21 cellular contexts compared by ENCODE assay signal in the genomic region with DNA sequence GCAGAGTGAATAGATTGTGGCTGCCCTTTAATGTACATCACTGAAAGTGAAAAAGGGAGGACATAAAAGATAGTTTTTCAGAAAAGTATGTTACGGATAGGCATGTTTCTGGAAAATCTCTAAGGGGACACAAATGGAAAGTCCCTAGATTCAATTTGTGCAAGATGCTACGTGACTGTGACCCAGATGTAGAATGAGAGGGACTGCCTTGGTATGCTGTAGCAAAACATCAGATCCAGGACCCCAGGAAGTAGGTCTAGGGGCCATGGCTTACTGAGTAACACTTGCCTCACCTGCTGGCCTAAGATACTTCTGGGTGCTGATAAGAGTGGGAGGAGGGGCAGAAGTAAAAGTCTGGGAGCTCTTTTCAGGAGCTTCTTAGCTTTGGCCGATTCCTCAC.
"Had no signal": no experiment of that assay in that cellular context is flagged by ENCODE, and none has a peak within 500 bp of the region (broad histone marks: within the 10 kb centered on the region; RNA-seq: fewer than 3 reads in every experiment).

No MANE protein-coding gene starts in this region.

- H3K27me3 Mint-ChIP-seq: effector memory CD8-positive, alpha-beta T cell; progenitor cell of endocrine pancreas; stimulated activated naive CD8-positive, alpha-beta T cell treated with anti-CD3 and anti-CD28 coated beads, Interleukin-15, Interleukin-2, amounts not matched to agents 100 ng/mL and 50 ng/mL, for 24 hours; type B pancreatic cell had no signal

- H3K27me3 ChIP-seq: neural progenitor cell, right lobe of liver, suprapubic skin, tibial artery had no signal

- ATAC-seq: effector memory CD8-positive, alpha-beta T cell; left lobe of liver; naive thymus-derived CD4-positive, alpha-beta T cell; right lobe of liver; stimulated activated naive B cell treated with anti-CD40 and anti-IgM and Interleukin-4, amounts not matched to agents 10 μg/mL and 1 μg/mL and 100 μg/mL, for 72 hours had no signal

- H3K4me2 ChIP-seq: neural progenitor cell had no signal

- H3K27ac Mint-ChIP-seq: effector memory CD8-positive, alpha-beta T cell; naive thymus-derived CD4-positive, alpha-beta T cell; nephron; neural progenitor cell; progenitor cell of endocrine pancreas; stimulated activated naive B cell treated with anti-CD40 and anti-IgM and Interleukin-4, amounts not matched to agents 10 μg/mL and 1 μg/mL and 100 μg/mL, for 72 hours; stimulated activated naive CD8-positive, alpha-beta T cell treated with anti-CD3 and anti-CD28 coated beads, Interleukin-15, Interleukin-2, amounts not matched to agents 100 ng/mL and 50 ng/mL, for 24 hours; type B pancreatic cell had no signal

- H3K27ac ChIP-seq: coronary artery, neural progenitor cell, parathyroid adenoma, right lobe of liver, suprapubic skin, tibial artery had no signal

- H3K4me3 ChIP-seq: coronary artery, neural progenitor cell, right lobe of liver, suprapubic skin, tibial artery had no signal

- H3K9ac ChIP-seq: neural progenitor cell, parathyroid adenoma had no signal

- H3K4me1 Mint-ChIP-seq: naive thymus-derived CD4-positive, alpha-beta T cell; stimulated activated naive B cell treated with anti-CD40 and anti-IgM and Interleukin-4, amounts not matched to agents 10 μg/mL and 1 μg/mL and 100 μg/mL, for 72 hours had no signal

- H3K36me3 ChIP-seq: neural progenitor cell, right lobe of liver, suprapubic skin, tibial artery had no signal

- H3K36me3 Mint-ChIP-seq: type B pancreatic cell had no signal

- H3K9me3 ChIP-seq: right lobe of liver had no signal

- H3K79me2 ChIP-seq: parathyroid adenoma had no signal

- DNase-seq: dermis blood vessel endothelial cell; effector memory CD8-positive, alpha-beta T cell; erythroblast; mesenchymal stem cell; midbrain; naive thymus-derived CD4-positive, alpha-beta T cell; right lobe of liver; small intestine; stimulated activated CD4-positive, alpha-beta T cell treated with anti-CD3 and anti-CD28 coated beads, Interleukin-15, amount 100 ng/mL, for 24 hours; stimulated activated CD4-positive, alpha-beta T cell treated with anti-CD3 and anti-CD28 coated beads, Interleukin-2, amount 100 ng/mL, for 48 hours; stimulated activated naive B cell treated with anti-CD40 and anti-IgM and Interleukin-4, amounts not matched to agents 10 μg/mL and 1 μg/mL and 100 μg/mL, for 72 hours; tibial artery had no signal

- H3K4me1 ChIP-seq: parathyroid adenoma, right lobe of liver, suprapubic skin had no signal

- H3K4me3 Mint-ChIP-seq: effector memory CD8-positive, alpha-beta T cell; naive thymus-derived CD4-positive, alpha-beta T cell; nephron; neural progenitor cell; stimulated activated naive B cell treated with anti-CD40 and anti-IgM and Interleukin-4, amounts not matched to agents 10 μg/mL and 1 μg/mL and 100 μg/mL, for 72 hours; stimulated activated naive CD8-positive, alpha-beta T cell treated with anti-CD3 and anti-CD28 coated beads, Interleukin-15, Interleukin-2, amounts not matched to agents 100 ng/mL and 50 ng/mL, for 24 hours; type B pancreatic cell had no signal
